13 cellular contexts compared by ENCODE assay signal in genomic region chr15:31369716-31370115, GRCh38. TPM values are rescaled to one million over a fixed set of nuclear protein-coding genes. Genes with fewer than 3 reads are reported as not detected.
A peak's percentile ranks its signal among the peaks of the same experiment; 100 is the strongest.
DNase-seq lines count a peak whose midpoint lies in the region; ATAC-seq, FAIRE-seq and TF ChIP-seq lines count a peak whose summit lies in the region.
"Had no signal": no experiment of that assay in that cellular context is flagged by ENCODE, and none has a peak within 500 bp of the region (broad histone marks: within the 10 kb centered on the region; RNA-seq: fewer than 3 reads in every experiment).

No MANE protein-coding gene starts in this region.

- no peaks in the 10 kb centered on the region for H3K27me3 Mint-ChIP-seq in CD4-positive, alpha-beta T cell
- H3K27me3 Mint-ChIP-seq in activated naive CD8-positive, alpha-beta T cell treated with anti-CD3 and anti-CD28 coated beads for 36 hours = no peaks in the 10 kb centered on the region

- no peak for ATAC-seq in CD4-positive, alpha-beta T cell (ENCODE audit: poor library complexity)
- ATAC-seq in HG03442 (IDR thresholded peaks at IDR 0.05; ENCODE audit: unreplicated experiment) = no peak
- ATAC-seq: Panc1 had no signal

- no peak overlapping the region for H2BK12ac ChIP-seq in trophoblast cell (ENCODE audit: low read length)

- H3K27ac Mint-ChIP-seq in CD4-positive, alpha-beta T cell = peak overlapping the region; percentile 90
- H3K27ac Mint-ChIP-seq in activated naive CD8-positive, alpha-beta T cell treated with anti-CD3 and anti-CD28 coated beads for 36 hours = peak overlapping the region; percentile 99

- no peak overlapping the region for H4K12ac ChIP-seq in trophoblast cell (ENCODE audit: low read depth, low read length)

- peak overlapping the region; percentile 58 for H4K91ac ChIP-seq in trophoblast cell (ENCODE audit: low read depth, low read length)

- H3K4me3 ChIP-seq in trophoblast cell (ENCODE audit: low read depth, low read length) (no peak overlapping the region), spleen (no peak overlapping the region)
- H3K4me3 ChIP-seq: prostate gland had no signal

- H3K9ac ChIP-seq in trophoblast cell (ENCODE audit: low read length) = no peak overlapping the region

- no peak overlapping the region for H2AK5ac ChIP-seq in trophoblast cell (ENCODE audit: low read length)

- H3K4me1 Mint-ChIP-seq in CD4-positive, alpha-beta T cell (ENCODE audit: low read depth) = peaks cover 86% of the 10 kb centered on the region
- peaks cover 72% of the 10 kb centered on the region for H3K4me1 Mint-ChIP-seq in activated naive CD8-positive, alpha-beta T cell treated with anti-CD3 and anti-CD28 coated beads for 36 hours

- H3K4ac ChIP-seq in trophoblast cell (ENCODE audit: low read depth, low read length) = no peak overlapping the region

- H3K79me2 ChIP-seq in trophoblast cell (ENCODE audit: control insufficient read depth, insufficient read depth, low read length, poor library complexity) = peaks cover 27% of the 10 kb centered on the region

- H3K36me3 ChIP-seq in trophoblast cell (ENCODE audit: control insufficient read depth in 1 of 2, insufficient read depth in 2 of 2, low read length in 2 of 2) = peaks cover 13 to 19% of the 10 kb centered on the region in 2 experiments
- H3K36me3 ChIP-seq in spleen = peaks cover 0 to 34% (median 27%) of the 10 kb centered on the region in 6 donors
- H3K36me3 ChIP-seq: prostate gland had no signal

- H3K23ac ChIP-seq in trophoblast cell (ENCODE audit: low read length) = no peak overlapping the region

- peaks cover 59% of the 10 kb centered on the region for H3K79me1 ChIP-seq in trophoblast cell (ENCODE audit: low read length)

- no peak overlapping the region for H2BK120ac ChIP-seq in trophoblast cell (ENCODE audit: insufficient read depth, low read length, poor library complexity)

- DNase-seq in CD4-positive, alpha-beta T cell = no peak
- no peak for DNase-seq in GM18507 (ENCODE audit: extremely low spot score, insufficient read length, low read depth)
- no peak for DNase-seq in activated naive CD8-positive, alpha-beta T cell treated with anti-CD3 and anti-CD28 coated beads for 36 hours
- no peak for DNase-seq in trophoblast cell
- no peak for DNase-seq in spleen
- no peak for DNase-seq in HEK293T (ENCODE audit: extremely low spot score)
- DNase-seq: dermis blood vessel endothelial cell; MV-4-11; NCI-H226; stimulated activated CD4-positive, alpha-beta T cell treated with anti-CD3 and anti-CD28 coated beads, Interleukin-1b, Interleukin-23, amount 100 ng/mL, for 48 hours had no signal

- no peak overlapping the region for H4K8ac ChIP-seq in trophoblast cell (ENCODE audit: low read depth, low read length)

- peak overlapping the region; percentile 60 for H3K27ac ChIP-seq in CD4-positive, alpha-beta T cell (ENCODE audit: low read depth, low read length)
- H3K27ac ChIP-seq in trophoblast cell (ENCODE audit: low read depth, low read length) (peak overlapping the region; percentile 91), spleen (peak overlapping the region in 4 of 8 donors; percentile 96 to 100 (median 98))
- H3K27ac ChIP-seq: prostate gland had no signal

- H3K27me3 ChIP-seq in CD4-positive, alpha-beta T cell (ENCODE audit: control insufficient read depth, insufficient read depth, low read length) = no peaks in the 10 kb centered on the region
- H3K27me3 ChIP-seq in trophoblast cell (ENCODE audit: insufficient read depth, low read length) (no peaks in the 10 kb centered on the region), spleen (replicated peaks in 1 of 7) (no peaks in the 10 kb centered on the region)

- H3K4me3 Mint-ChIP-seq in CD4-positive, alpha-beta T cell = peak overlapping the region; percentile 66
- H3K4me3 Mint-ChIP-seq in activated naive CD8-positive, alpha-beta T cell treated with anti-CD3 and anti-CD28 coated beads for 36 hours = peak overlapping the region; percentile 27

- peak; percentile 75 for FAIRE-seq in GM18507 (lab: Jason Lieb, UNC)

- WGBS in trophoblast cell (ENCODE audit: extremely low coverage, insufficient coverage, insufficient read length) = no CpG with 5 or more reads among the region's 1 CpG
- WGBS in spleen, 5 donors = 79 to 96% (median 83%) methylated on average over 1 of the region's 1 CpG

- TF ChIP-seq CTCF in CD4-positive, alpha-beta T cell (IDR thresholded peaks at IDR 0.05) = no peak
- TF ChIP-seq CTCF in spleen (IDR thresholded peaks at IDR 0.05 in 8 of 11, conservative IDR thresholded peaks at IDR 0.05 in 3 of 11) = no peak

- H2BK5ac ChIP-seq in trophoblast cell (ENCODE audit: low read depth, low read length, poor library complexity) = peak overlapping the region; percentile 66

- CTCF ChIA-PET in CD4-positive, alpha-beta T cell (lab: Charles Lee) = interaction anchor here (0.7 to 1.2 kb wide), 3 partner anchors 106 to 1733 kb away, joined by 3 to 6 read pairs (median 3); no protein-coding TSS in a partner anchor
- CTCF ChIA-PET in HEK293T (lab: Yijun Ruan, JAX) = no interaction called here

- H2AFZ ChIP-seq in trophoblast cell (ENCODE audit: insufficient read depth, low read length, poor library complexity) = no peak overlapping the region

- intact Hi-C loops in CD4-positive, alpha-beta T cell (cut with DNase I, micrococcal nuclease) = no loop called here
- intact Hi-C loops in spleen (cut with DNase I; ENCODE audit: low total_unique reads) = loop anchor here (10.0 kb wide), 1 partner anchor 65 kb away; no protein-coding TSS in a partner anchor

- H3K4me2 ChIP-seq in trophoblast cell (ENCODE audit: low read length) = no peak overlapping the region

- H3K18ac ChIP-seq in trophoblast cell (ENCODE audit: low read length) = no peak overlapping the region

- no peak for TF ChIP-seq POLR2A in spleen (IDR thresholded peaks at IDR 0.05)

- peaks cover 68% of the 10 kb centered on the region for H3K36me3 Mint-ChIP-seq in CD4-positive, alpha-beta T cell (ENCODE audit: low read depth)
- H3K36me3 Mint-ChIP-seq in activated naive CD8-positive, alpha-beta T cell treated with anti-CD3 and anti-CD28 coated beads for 36 hours = peaks cover 29% of the 10 kb centered on the region

- no peaks in the 10 kb centered on the region for H3K9me3 ChIP-seq in CD4-positive, alpha-beta T cell (ENCODE audit: control insufficient read depth, low read length)
- H3K9me3 ChIP-seq in trophoblast cell (ENCODE audit: insufficient read depth, low read depth, low read length) (peaks cover 12% of the 10 kb centered on the region), spleen (peaks cover 0 to 5% (median 0%) of the 10 kb centered on the region in 8 donors)
- H3K9me3 ChIP-seq: prostate gland had no signal

- H3K9me3 Mint-ChIP-seq in CD4-positive, alpha-beta T cell = peaks cover 3% of the 10 kb centered on the region
- H3K9me3 Mint-ChIP-seq in activated naive CD8-positive, alpha-beta T cell treated with anti-CD3 and anti-CD28 coated beads for 36 hours = peaks cover 3% of the 10 kb centered on the region

- POLR2A ChIA-PET in CD4-positive, alpha-beta T cell (lab: Charles Lee) = interaction anchor here (1.1 to 25.4 kb wide), 6 partner anchors 8 to 65 kb away, joined by 3 to 566 read pairs (median 4); partner anchors contain the start of gene KLF13
- POLR2A ChIA-PET in HEK293T (lab: Yijun Ruan, JAX) = no interaction called here

- no peak overlapping the region for H3K14ac ChIP-seq in trophoblast cell (ENCODE audit: low read length)

- H3K4me1 ChIP-seq in trophoblast cell (ENCODE audit: control insufficient read depth in 1 of 2, insufficient read depth in 2 of 2, low read length in 2 of 2) (peaks cover 59 to 70% of the 10 kb centered on the region in 2 experiments), spleen (peaks cover 6 to 100% (median 93%) of the 10 kb centered on the region in 6 donors)
- H3K4me1 ChIP-seq: prostate gland had no signal

TF ChIP-seq in HEK293T, 16 proteins besides CTCF, POLR2A, EP300 and RAD21:
- TF ChIP-seq TARDBP (IDR thresholded peaks at IDR 0.05) (no peak), ZNF384 (IDR thresholded peaks at IDR 0.05) (no peak), LEF1 (IDR thresholded peaks at IDR 0.05; ENCODE audit: borderline replicate concordance) (no peak), L3MBTL2 (conservative IDR thresholded peaks at IDR 0.05) (no peak), ARNT (IDR thresholded peaks at IDR 0.05) (no peak), FOXM1 (IDR thresholded peaks at IDR 0.05; ENCODE audit: borderline replicate concordance) (no peak), FOXK2 (IDR thresholded peaks at IDR 0.05) (no peak), PKNOX1 (IDR thresholded peaks at IDR 0.05) (no peak), FOXA1 (IDR thresholded peaks at IDR 0.05) (no peak), SUZ12 (IDR thresholded peaks at IDR 0.05) (no peak), ELF4 (IDR thresholded peaks at IDR 0.05) (no peak), HDGF (IDR thresholded peaks at IDR 0.05; ENCODE audit: borderline replicate concordance) (no peak), SP1 (IDR thresholded peaks at IDR 0.05) (no peak), CTBP1 (IDR thresholded peaks at IDR 0.05; ENCODE audit: borderline replicate concordance) (no peak), NFRKB (IDR thresholded peaks at IDR 0.05) (no peak), BHLHE40 (IDR thresholded peaks at IDR 0.05; ENCODE audit: borderline replicate concordance) (no peak)

RNA-seq across cellular contexts. Expression of gene KLF13, which starts 43.1 kb away (rescaled TPM):
- 100 to 1,000 TPM; 284 to 308 TPM for total RNA-seq in CD4-positive, alpha-beta T cell
- total RNA-seq in activated naive CD8-positive, alpha-beta T cell treated with anti-CD3 and anti-CD28 coated beads for 36 hours = 100 to 1,000 TPM; 110 to 111 TPM
- polyA plus RNA-seq in trophoblast cell (2013) = 76.0 and 79.4 TPM in 2 replicates
- 100 to 1,000 TPM in 1 of 7 donors, 10 to 100 TPM in 6; 71.6 to 111 (median 85.8) TPM for total RNA-seq in spleen
- polyA plus RNA-seq in spleen = 10 to 100 TPM; 21.8 to 43.3 (median 43.1) TPM
